Comparison of ENCODE assay signal across 23 cellular contexts in genomic region chr7:18386590-18386989, GRCh38.
"Had no signal": no experiment of that assay in that cellular context is flagged by ENCODE, and none has a peak within 500 bp of the region (broad histone marks: within the 10 kb centered on the region; RNA-seq: fewer than 3 reads in every experiment).

No MANE protein-coding gene starts in this region.

- H3K27ac Mint-ChIP-seq: activated CD4-positive, alpha-beta memory T cell treated with anti-CD3 and anti-CD28 coated beads for 36 hours; activated naive CD4-positive, alpha-beta T cell treated with anti-CD3 and anti-CD28 coated beads for 36 hours; activated naive CD8-positive, alpha-beta T cell treated with anti-CD3 and anti-CD28 coated beads, Interleukin-2, amount 10 ng/mL, durations not matched to agents 7 days and 5 days; naive thymus-derived CD4-positive, alpha-beta T cell; type B pancreatic cell had no signal

- H3K4me3 ChIP-seq: breast epithelium, colonic mucosa, esophagus squamous epithelium, left lung, lung, ovary, prostate gland, right atrium auricular region, thoracic aorta, vagina had no signal

- H3K9me3 Mint-ChIP-seq: activated CD4-positive, alpha-beta memory T cell treated with anti-CD3 and anti-CD28 coated beads for 36 hours; activated naive CD4-positive, alpha-beta T cell treated with anti-CD3 and anti-CD28 coated beads for 36 hours; activated naive CD8-positive, alpha-beta T cell treated with anti-CD3 and anti-CD28 coated beads, Interleukin-2, amount 10 ng/mL, durations not matched to agents 7 days and 5 days; type B pancreatic cell had no signal

- H3K4me3 Mint-ChIP-seq: activated CD4-positive, alpha-beta memory T cell treated with anti-CD3 and anti-CD28 coated beads for 36 hours; activated naive CD4-positive, alpha-beta T cell treated with anti-CD3 and anti-CD28 coated beads for 36 hours; activated naive CD8-positive, alpha-beta T cell treated with anti-CD3 and anti-CD28 coated beads, Interleukin-2, amount 10 ng/mL, durations not matched to agents 7 days and 5 days; naive thymus-derived CD4-positive, alpha-beta T cell; type B pancreatic cell had no signal

- H3K27ac ChIP-seq: breast epithelium, colonic mucosa, esophagus squamous epithelium, ovary, prostate gland, right atrium auricular region, thoracic aorta, vagina had no signal

- DNase-seq: activated CD4-positive, alpha-beta memory T cell treated with anti-CD3 and anti-CD28 coated beads for 36 hours; activated CD4-positive, alpha-beta T cell treated with anti-CD3 and anti-CD28 coated beads for 48 hours; activated naive CD4-positive, alpha-beta T cell treated with anti-CD3 and anti-CD28 coated beads for 36 hours; activated naive CD8-positive, alpha-beta T cell treated with anti-CD3 and anti-CD28 coated beads, Interleukin-2, amount 10 ng/mL, durations not matched to agents 7 days and 5 days; activated T-cell treated with anti-CD3 and anti-CD28 coated beads, Interleukin-2, amount 50 U/mL, for 48 hours; amniotic stem cell; colonic mucosa; esophagus squamous epithelium; foreskin fibroblast; kidney glomerular epithelial cell; left lung; naive thymus-derived CD4-positive, alpha-beta T cell; ovary; stimulated activated CD4-positive, alpha-beta T cell treated with anti-CD3 and anti-CD28 coated beads, Interleukin-4, amount 100 ng/mL, for 24 hours; stimulated activated naive CD4-positive, alpha-beta T cell treated with Interleukin-2 at 50 U/mL for 16 hours; T-helper 9 cell had no signal

- ATAC-seq: left lung; naive thymus-derived CD4-positive, alpha-beta T cell had no signal

- H3K36me3 ChIP-seq: breast epithelium, colonic mucosa, esophagus squamous epithelium, left lung, ovary, prostate gland, right atrium auricular region, thoracic aorta, vagina had no signal

- H3K36me3 Mint-ChIP-seq: activated CD4-positive, alpha-beta memory T cell treated with anti-CD3 and anti-CD28 coated beads for 36 hours; activated naive CD8-positive, alpha-beta T cell treated with anti-CD3 and anti-CD28 coated beads, Interleukin-2, amount 10 ng/mL, durations not matched to agents 7 days and 5 days; naive thymus-derived CD4-positive, alpha-beta T cell; type B pancreatic cell had no signal

- H3K4me1 ChIP-seq: breast epithelium, colonic mucosa, prostate gland had no signal

- H3K27me3 ChIP-seq: breast epithelium, colonic mucosa, esophagus squamous epithelium, left lung, ovary, right atrium auricular region, vagina had no signal

- H3K4me1 Mint-ChIP-seq: activated naive CD8-positive, alpha-beta T cell treated with anti-CD3 and anti-CD28 coated beads, Interleukin-2, amount 10 ng/mL, durations not matched to agents 7 days and 5 days had no signal

- H3K27me3 Mint-ChIP-seq: activated CD4-positive, alpha-beta memory T cell treated with anti-CD3 and anti-CD28 coated beads for 36 hours had no signal
